In genomic region chr21:36641346-36641745, GRCh38 we compare ENCODE assay signal across 21 cellular contexts. TPM values are rescaled to one million over a fixed set of nuclear protein-coding genes. Genes with fewer than 3 reads are reported as not detected.
DNase-seq lines count a peak whose midpoint lies in the region; ATAC-seq and TF ChIP-seq lines count a peak whose summit lies in the region.
"Had no signal": no experiment of that assay in that cellular context is flagged by ENCODE, and none has a peak within 500 bp of the region (broad histone marks: within the 10 kb centered on the region; RNA-seq: fewer than 3 reads in every experiment).

No MANE protein-coding gene starts in this region.

- peak overlapping the region; percentile 58 for H3K4me3 ChIP-seq in BLaER1
- H3K4me3 ChIP-seq in Caco-2 (ENCODE audit: low read depth, low read length): no peak overlapping the region
- peak overlapping the region; percentile 39; the same call in 1 of the 2 replicates for H3K4me3 ChIP-seq in SK-N-MC
- no peak overlapping the region for H3K4me3 ChIP-seq in CD8-positive, alpha-beta memory T cell (ENCODE audit: low read length)
- H3K4me3 ChIP-seq: A549, GM12878, GM23338 had no signal

- H3K9me3 ChIP-seq in BLaER1 (peaks cover 32% of the 10 kb centered on the region), Caco-2 (peaks cover 18% of the 10 kb centered on the region), SK-N-MC (ENCODE audit: low read depth, low read length) (peaks cover 8% of the 10 kb centered on the region)
- no peaks in the 10 kb centered on the region for H3K9me3 ChIP-seq in CD8-positive, alpha-beta memory T cell (ENCODE audit: low read length)
- H3K9me3 ChIP-seq: A549, BE2C had no signal

- DNase-seq in Caco-2 (no peak), SK-N-MC (ENCODE audit: low read depth, low spot score) (no peak), glutamatergic neuron (no peak), substantia nigra (lab: John Stamatoyannopoulos, UW) (no peak), DMS 273 treated with DMSO at 0.1 percent for 48 hours (lab: John Stamatoyannopoulos, UW) (no peak)
- DNase-seq in CD8-positive, alpha-beta memory T cell: no peak
- DNase-seq: 8988T; BE2C; CD4-positive, alpha-beta T cell; DMS79; EL; GDM1; HFFc6 had no signal

- H3K27me3 ChIP-seq in BLaER1: no peaks in the 10 kb centered on the region
- H3K27me3 ChIP-seq in Caco-2 (replicated peaks; ENCODE audit: control insufficient read depth, insufficient read depth, low read length): no peaks in the 10 kb centered on the region
- no peaks in the 10 kb centered on the region for H3K27me3 ChIP-seq in CD8-positive, alpha-beta memory T cell (ENCODE audit: insufficient read depth, low read length, poor library complexity, severe bottlenecking)
- H3K27me3 ChIP-seq: BE2C had no signal

- peaks cover 47% of the 10 kb centered on the region for H3K4me1 ChIP-seq in BLaER1
- peaks cover 13% of the 10 kb centered on the region for H3K4me1 ChIP-seq in Caco-2
- H3K4me1 ChIP-seq in CD8-positive, alpha-beta memory T cell (ENCODE audit: insufficient read depth, low read length): no peaks in the 10 kb centered on the region
- H3K4me1 ChIP-seq: A549, BE2C had no signal

- H3K36me3 Mint-ChIP-seq in Caco-2 (ENCODE audit: insufficient read depth, unreplicated experiment) (peaks cover 8% of the 10 kb centered on the region), glutamatergic neuron (ENCODE audit: unreplicated experiment) (peaks cover 13% of the 10 kb centered on the region)
- H3K36me3 Mint-ChIP-seq in CD8-positive, alpha-beta memory T cell: no peaks in the 10 kb centered on the region
- H3K36me3 Mint-ChIP-seq: CD14-positive monocyte had no signal

- intact Hi-C loops in Caco-2 (cut with micrococcal nuclease; ENCODE audit: unreplicated experiment): loop anchor here (5.0 kb wide), 1 partner anchor 106 kb away; no protein-coding TSS in a partner anchor

- CTCF ChIA-PET in Caco-2 (lab: Charles Lee): interaction anchor here (1.1 kb wide), 1 partner anchor 276 kb away, joined by 4 read pairs; no protein-coding TSS in a partner anchor
- CTCF ChIA-PET in CD8-positive, alpha-beta memory T cell (lab: Charles Lee): interaction anchor here (2.6 kb wide), 1 partner anchor 11 kb away, joined by 10 read pairs; no protein-coding TSS in a partner anchor

- H3K9ac ChIP-seq in BLaER1: 0 out of 2 replicates have a peak overlapping the region, but pooled peaks have one; percentile 62
- no peak overlapping the region for H3K9ac ChIP-seq in SK-N-MC (ENCODE audit: insufficient read length)

- peak overlapping the region; percentile 89 for H3K4me2 ChIP-seq in BLaER1
- H3K4me2 ChIP-seq: A549, GM23338 had no signal

- no peaks in the 10 kb centered on the region for H4K20me1 ChIP-seq in BLaER1

- no TSS peak for BruUV-seq in Caco-2 (replicated peaks; lab: Mats Ljungman, UMichigan)

- H3K4me1 Mint-ChIP-seq in Caco-2 (ENCODE audit: low read depth, unreplicated experiment) (peaks cover 20% of the 10 kb centered on the region), glutamatergic neuron (ENCODE audit: low read depth, unreplicated experiment) (peaks cover 30% of the 10 kb centered on the region)
- no peaks in the 10 kb centered on the region for H3K4me1 Mint-ChIP-seq in CD8-positive, alpha-beta memory T cell
- H3K4me1 Mint-ChIP-seq: CD14-positive monocyte, GM23338 had no signal

- ATAC-seq in GM21528 (IDR thresholded peaks at IDR 0.05; ENCODE audit: low FRiP score, unreplicated experiment): no peak
- ATAC-seq: A549, GM12878, HCT116 had no signal

- peaks cover 22% of the 10 kb centered on the region for H3K9me3 Mint-ChIP-seq in Caco-2 (ENCODE audit: unreplicated experiment)
- H3K9me3 Mint-ChIP-seq in glutamatergic neuron (ENCODE audit: unreplicated experiment): peaks cover 20% of the 10 kb centered on the region
- H3K9me3 Mint-ChIP-seq in CD8-positive, alpha-beta memory T cell: peaks cover 4 to 11% (median 7%) of the 10 kb centered on the region in 5 donors
- H3K9me3 Mint-ChIP-seq: GM23338 had no signal

- peak overlapping the region; percentile 61; the same call in 1 of the 2 replicates for H3K27ac ChIP-seq in BLaER1
- H3K27ac ChIP-seq in SK-N-MC: no peak overlapping the region
- no peak overlapping the region for H3K27ac ChIP-seq in substantia nigra (ENCODE audit: low read depth, low read length, poor library complexity, severe bottlenecking)
- no peak overlapping the region for H3K27ac ChIP-seq in CD8-positive, alpha-beta memory T cell (ENCODE audit: low read depth, low read length)
- H3K27ac ChIP-seq: A549 had no signal

- H3K4me3 Mint-ChIP-seq in Caco-2 (ENCODE audit: unreplicated experiment): no peak overlapping the region
- peak overlapping the region; percentile 59 for H3K4me3 Mint-ChIP-seq in glutamatergic neuron (ENCODE audit: unreplicated experiment)
- no peak overlapping the region for H3K4me3 Mint-ChIP-seq in CD8-positive, alpha-beta memory T cell
- H3K4me3 Mint-ChIP-seq: CD14-positive monocyte; CD4-positive, alpha-beta T cell; GM23338; H9; HFFc6 had no signal

- H3K27ac Mint-ChIP-seq in Caco-2 (ENCODE audit: unreplicated experiment) (peak overlapping the region; percentile 63), glutamatergic neuron (ENCODE audit: unreplicated experiment) (peak overlapping the region; percentile 96)
- H3K27ac Mint-ChIP-seq in CD8-positive, alpha-beta memory T cell: no peak overlapping the region
- H3K27ac Mint-ChIP-seq: CD4-positive, alpha-beta T cell; GM23338; H9; HFFc6 had no signal

- H3K27me3 Mint-ChIP-seq in Caco-2 (ENCODE audit: insufficient read depth, unreplicated experiment): no peaks in the 10 kb centered on the region
- H3K27me3 Mint-ChIP-seq in glutamatergic neuron (ENCODE audit: unreplicated experiment): peaks cover 18% of the 10 kb centered on the region
- H3K27me3 Mint-ChIP-seq in CD8-positive, alpha-beta memory T cell: peaks cover 9 to 33% of the 10 kb centered on the region in 2 donors

- TF ChIP-seq CTCF in Caco-2 (IDR thresholded peaks at IDR 0.05; ENCODE audit: insufficient read depth in 1 of 2, low read depth in 1 of 2, low read length in 1 of 2, severe bottlenecking in 1 of 2, unreplicated experiment in 1 of 2): no peak
- TF ChIP-seq CTCF in glutamatergic neuron (IDR thresholded peaks at IDR 0.05; ENCODE audit: partially characterized antibody, unreplicated experiment): no peak

- POLR2A ChIA-PET in Caco-2 (lab: Charles Lee): no interaction called here
- POLR2A ChIA-PET in CD8-positive, alpha-beta memory T cell (lab: Charles Lee): no interaction called here

- H3K36me3 ChIP-seq in BLaER1: 0 out of 2 replicates have a peak, but pooled peaks cover 6% of the 10 kb centered on the region
- H3K36me3 ChIP-seq in Caco-2 (ENCODE audit: control insufficient read depth, insufficient read depth, low read length): no peaks in the 10 kb centered on the region
- no peaks in the 10 kb centered on the region for H3K36me3 ChIP-seq in SK-N-MC (ENCODE audit: insufficient read depth, low read length)
- no peaks in the 10 kb centered on the region for H3K36me3 ChIP-seq in CD8-positive, alpha-beta memory T cell (ENCODE audit: insufficient read depth, low read length)
- H3K36me3 ChIP-seq: BE2C had no signal

RNA-seq across cellular contexts. Expression of gene SIM2, which starts 57.6 kb away (rescaled TPM):
- total RNA-seq in Caco-2 (2022): 9.4 and 11.5 TPM in 2 replicates
- total RNA-seq in glutamatergic neuron (ENCODE audit: unreplicated experiment): 4.8 TPM
- total RNA-seq in CD8-positive, alpha-beta memory T cell: not detected
- 0.07 TPM for polyA plus RNA-seq in CD8-positive, alpha-beta memory T cell
- total RNA-seq: CD4-positive, alpha-beta T cell; H9; HFFc6 had no signal
- polyA plus RNA-seq: CD14-positive monocyte had no signal

Comparison
In these comparisons a context has a peak if more than half of its experiments do, and no peak if none do; other contexts are left out.
1. H3K4me3 ChIP-seq: peak in BLaER1 (single experiment) and SK-N-MC (single experiment); none in Caco-2 (single experiment) and CD8-positive, alpha-beta memory T cell (single experiment).
2. H3K27ac Mint-ChIP-seq: peak in Caco-2 (single experiment) and glutamatergic neuron (single experiment); none in CD8-positive, alpha-beta memory T cell (0 of 8).